In the genomic region with DNA sequence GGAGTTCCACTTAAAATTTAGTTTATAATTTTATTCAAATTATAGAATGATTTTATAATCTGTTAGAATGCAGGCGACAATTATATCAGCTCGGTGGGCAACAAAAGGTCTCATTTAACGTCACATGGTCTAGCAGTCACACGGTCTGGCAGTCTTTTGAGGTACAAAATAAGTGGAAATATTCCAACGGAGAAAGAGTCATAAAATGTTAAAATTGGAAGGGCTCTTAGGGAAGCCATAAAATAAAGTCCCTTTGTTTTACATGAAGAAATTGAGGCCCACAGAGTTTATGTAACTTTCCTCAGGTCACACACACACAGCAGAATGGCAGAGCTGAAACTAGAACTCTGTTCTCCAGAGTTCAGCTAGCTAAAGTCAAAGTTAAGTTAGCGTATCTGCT, we compare ENCODE assay signal across 35 cellular contexts.
"Had no signal": no experiment of that assay in that cellular context is flagged by ENCODE, and none has a peak within 500 bp of the region (broad histone marks: within the 10 kb centered on the region; RNA-seq: fewer than 3 reads in every experiment).

No MANE protein-coding gene starts in this region.

- H3K9me3 ChIP-seq: MG63 had no signal

- H3K27me3 ChIP-seq: MG63 had no signal

- DNase-seq: Karpas-422, Kasumi-1, MG63, MM.1S, MV-4-11, NCI-H1048, NCI-H1092, NCI-H1092 treated with DMSO at 0.1 percent for 48 hours, NCI-H1105, NCI-H1105 treated with DMSO at 0.1 percent for 48 hours, NCI-H1417, NCI-H1417 treated with DMSO at 0.1 percent for 48 hours, NCI-H1436, NCI-H1436 treated with DMSO at 0.1 percent for 48 hours, NCI-H146, NCI-H1694, NCI-H1694 treated with DMSO at 0.1 percent for 48 hours, NCI-H187, NCI-H187 treated with DMSO at 0.1 percent for 48 hours, NCI-H1930, NCI-H2029, NCI-H2029 treated with DMSO at 0.1 percent for 48 hours, NCI-H2081, NCI-H2081 treated with DMSO at 0.1 percent for 48 hours, NCI-H2107, NCI-H2171, NCI-H2171 treated with DMSO at 0.1 percent for 48 hours, NCI-H2227 treated with DMSO at 0.1 percent for 48 hours, NCI-H226, NCI-H345, NCI-H446, NCI-H446 treated with DMSO at 0.1 percent for 48 hours, NCI-H510A, NCI-H510A treated with DMSO at 0.1 percent for 48 hours, NCI-H524 had no signal

- H3K4me3 ChIP-seq: MG63 had no signal
